Comparison of ENCODE assay signal across 2 cellular contexts in the genomic region with DNA sequence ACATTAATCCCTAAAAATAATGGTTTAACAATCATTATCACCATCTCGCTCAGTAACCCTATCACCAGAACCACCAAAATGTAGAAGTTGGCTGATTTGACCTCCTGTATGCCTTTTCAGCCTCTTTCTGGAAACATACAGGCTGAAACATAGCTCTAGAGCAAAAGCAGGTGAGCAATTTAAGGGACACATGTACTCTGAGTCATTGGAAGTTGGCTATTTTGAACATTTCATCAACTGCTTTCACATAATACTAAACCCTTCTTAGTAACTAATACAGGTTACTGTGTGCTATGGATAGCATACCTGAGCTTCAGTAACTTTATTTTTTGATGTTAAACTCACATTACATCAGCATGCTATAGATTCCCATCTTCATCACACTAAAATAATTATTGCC.
A peak's percentile ranks its signal among the peaks of the same experiment; 100 is the strongest.
TF ChIP-seq lines count a peak whose summit lies in the region.

No MANE protein-coding gene starts in this region.

TF ChIP-seq in SK-N-SH treated with all-trans-retinoic acid at 6 μM for 48 hours, 23 proteins besides CTCF, POLR2A, EP300 and RAD21:
- TF ChIP-seq, protein P1, sequence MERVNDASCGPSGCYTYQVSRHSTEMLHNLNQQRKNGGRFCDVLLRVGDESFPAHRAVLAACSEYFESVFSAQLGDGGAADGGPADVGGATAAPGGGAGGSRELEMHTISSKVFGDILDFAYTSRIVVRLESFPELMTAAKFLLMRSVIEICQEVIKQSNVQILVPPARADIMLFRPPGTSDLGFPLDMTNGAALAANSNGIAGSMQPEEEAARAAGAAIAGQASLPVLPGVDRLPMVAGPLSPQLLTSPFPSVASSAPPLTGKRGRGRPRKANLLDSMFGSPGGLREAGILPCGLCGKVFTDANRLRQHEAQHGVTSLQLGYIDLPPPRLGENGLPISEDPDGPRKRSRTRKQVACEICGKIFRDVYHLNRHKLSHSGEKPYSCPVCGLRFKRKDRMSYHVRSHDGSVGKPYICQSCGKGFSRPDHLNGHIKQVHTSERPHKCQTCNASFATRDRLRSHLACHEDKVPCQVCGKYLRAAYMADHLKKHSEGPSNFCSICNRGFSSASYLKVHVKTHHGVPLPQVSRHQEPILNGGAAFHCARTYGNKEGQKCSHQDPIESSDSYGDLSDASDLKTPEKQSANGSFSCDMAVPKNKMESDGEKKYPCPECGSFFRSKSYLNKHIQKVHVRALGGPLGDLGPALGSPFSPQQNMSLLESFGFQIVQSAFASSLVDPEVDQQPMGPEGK (CRISPR knock-in tag; IDR thresholded peaks at IDR 0.05; ENCODE audit: borderline replicate concordance): no peak
- peak; percentile 37; the same call in 1 of the 2 replicates for TF ChIP-seq ZNF8 (CRISPR knock-in tag; IDR thresholded peaks at IDR 0.05)

TF ChIP-seq in SK-N-SH, 30 proteins besides CTCF, POLR2A, EP300 and RAD21 (continued from another document):
- TF ChIP-seq USF2 (IDR thresholded peaks at IDR 0.05; ENCODE audit: borderline replicate concordance, low read depth, low read length) (no peak), NRF1 (IDR thresholded peaks at IDR 0.05; ENCODE audit: low read depth, low read length) (no peak), EZH2phosphoT487 (IDR thresholded peaks at IDR 0.05; ENCODE audit: borderline replicate concordance, low read depth) (no peak), IRF3 (IDR thresholded peaks at IDR 0.05; ENCODE audit: low read depth, low read length) (no peak), RFX5 (IDR thresholded peaks at IDR 0.05; ENCODE audit: low read length) (no peak), MEF2A (IDR thresholded peaks at IDR 0.05; ENCODE audit: borderline replicate concordance, low read depth) (no peak), TAF1 (IDR thresholded peaks at IDR 0.05; ENCODE audit: borderline replicate concordance, low read depth, low read length) (no peak), ELF1 (IDR thresholded peaks at IDR 0.05) (no peak), RXRA (IDR thresholded peaks at IDR 0.05; ENCODE audit: borderline replicate concordance, low read depth) (no peak), MXI1 (IDR thresholded peaks at IDR 0.05; ENCODE audit: low read depth, low read length) (no peak), SMC3 (IDR thresholded peaks at IDR 0.05; ENCODE audit: low read depth, low read length) (no peak)
- TF ChIP-seq, protein P2, sequence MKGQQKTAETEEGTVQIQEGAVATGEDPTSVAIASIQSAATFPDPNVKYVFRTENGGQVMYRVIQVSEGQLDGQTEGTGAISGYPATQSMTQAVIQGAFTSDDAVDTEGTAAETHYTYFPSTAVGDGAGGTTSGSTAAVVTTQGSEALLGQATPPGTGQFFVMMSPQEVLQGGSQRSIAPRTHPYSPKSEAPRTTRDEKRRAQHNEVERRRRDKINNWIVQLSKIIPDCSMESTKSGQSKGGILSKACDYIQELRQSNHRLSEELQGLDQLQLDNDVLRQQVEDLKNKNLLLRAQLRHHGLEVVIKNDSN (IDR thresholded peaks at IDR 0.05; ENCODE audit: borderline replicate concordance, low read depth): no peak
TF ChIP-seq in SK-N-SH: peak in this region for 0.
